In the genomic region with DNA sequence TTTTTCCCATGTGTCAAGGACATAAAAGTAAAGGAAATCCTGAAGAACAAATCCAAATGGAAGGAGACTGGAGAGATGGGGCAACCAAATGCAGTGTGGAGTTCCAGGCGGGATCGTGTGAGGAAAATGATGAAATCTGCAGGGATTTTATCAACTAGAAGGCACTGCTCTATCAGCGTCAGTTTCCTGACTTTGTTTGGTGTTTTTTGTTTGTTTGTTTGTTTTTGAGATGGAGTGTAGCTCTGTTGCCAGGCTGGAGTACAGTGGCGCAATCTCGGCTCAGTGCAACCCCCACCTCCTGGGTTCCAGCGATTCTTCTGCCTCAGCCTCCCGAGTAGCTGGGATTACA, we compare ENCODE assay signal across 22 cellular contexts. TPM values are rescaled to one million over a fixed set of nuclear protein-coding genes. Genes with fewer than 3 reads are reported as not detected.
A peak's percentile ranks its signal among the peaks of the same experiment; 100 is the strongest.
DNase-seq lines count a peak whose midpoint lies in the region; ATAC-seq and TF ChIP-seq lines count a peak whose summit lies in the region.
"Had no signal": no experiment of that assay in that cellular context is flagged by ENCODE, and none has a peak within 500 bp of the region (broad histone marks: within the 10 kb centered on the region; RNA-seq: fewer than 3 reads in every experiment).

No MANE protein-coding gene starts in this region.

- H3K36me3 ChIP-seq in mesodermal cell (ENCODE audit: control insufficient read depth, insufficient read depth, low read length): no peaks in the 10 kb centered on the region
- H3K36me3 ChIP-seq: BE2C had no signal

- no peak for ATAC-seq in WTC11
- no peak for ATAC-seq in sciatic nerve
- no peak for ATAC-seq in GM21529 (IDR thresholded peaks at IDR 0.05; ENCODE audit: unreplicated experiment)
- ATAC-seq: GM12878 had no signal

- POLR2A ChIA-PET in WTC11 (lab: Charles Lee): no interaction called here

- no peak overlapping the region for H3K4me3 ChIP-seq in mesodermal cell (ENCODE audit: extremely low read depth, insufficient read depth, low read length, poor library complexity, severe bottlenecking)
- H3K4me3 ChIP-seq: BLaER1 treated with 17β-estradiol and CSF1 and Interleukin-3, amounts not matched to agents 10 nM and 100 nM; GM12878 had no signal

- in situ Hi-C loops in GM13976 (cut with MboI; ENCODE audit: low sequenced_read_pairs, unreplicated experiment): no loop called here

- 88 to 94% methylated on average over 3 to 5 of the region's 7 CpGs for WGBS in mesodermal cell (ENCODE audit: insufficient coverage in 2 of 2), 2 experiments

- intact Hi-C loops in sciatic nerve (cut with DNase I): no loop called here

- TF ChIP-seq CTCF in GM13976 (IDR thresholded peaks at IDR 0.05; ENCODE audit: borderline replicate concordance, control extremely low read depth, extremely low read depth, insufficient read depth, missing control alignments) (no peak), WTC11 (IDR thresholded peaks at IDR 0.05) (no peak)

- no peaks in the 10 kb centered on the region for H3K36me3 Mint-ChIP-seq in WTC11
- H3K36me3 Mint-ChIP-seq: CD14-positive monocyte had no signal

- no peaks in the 10 kb centered on the region for H3K9me3 Mint-ChIP-seq in WTC11
- H3K9me3 Mint-ChIP-seq: CD8-positive, alpha-beta memory T cell had no signal

- CTCF ChIA-PET in WTC11 (lab: Charles Lee): interaction anchor here (0.6 to 1.1 kb wide), 2 partner anchors 18 to 23 kb away, joined by 3 read pairs; no protein-coding TSS in a partner anchor

- H3K4me1 ChIP-seq in mesodermal cell (ENCODE audit: control insufficient read depth, insufficient read depth, low read length, poor library complexity, severe bottlenecking): no peaks in the 10 kb centered on the region
- H3K4me1 ChIP-seq: BE2C had no signal

- peaks cover 9% of the 10 kb centered on the region; the same call in 1 of the 2 replicates for H3K27me3 Mint-ChIP-seq in WTC11 (ENCODE audit: low read depth)

- H3K27ac ChIP-seq in mesodermal cell (ENCODE audit: low read depth, low read length, severe bottlenecking): peak overlapping the region; percentile 72
- H3K27ac ChIP-seq: BLaER1 treated with 17β-estradiol and CSF1 and Interleukin-3, amounts not matched to agents 10 nM and 100 nM had no signal

- no peaks in the 10 kb centered on the region for H3K9me3 ChIP-seq in mesodermal cell (ENCODE audit: control insufficient read depth, low read length)
- H3K9me3 ChIP-seq: BE2C had no signal

- 0 out of 2 replicates have a peak overlapping the region, but pooled peaks have one; percentile 19 for H3K27ac Mint-ChIP-seq in WTC11
- H3K27ac Mint-ChIP-seq: CD14-positive monocyte; CD4-positive, alpha-beta T cell; CD8-positive, alpha-beta memory T cell had no signal

- H3K4me3 Mint-ChIP-seq in WTC11: no peak overlapping the region
- H3K4me3 Mint-ChIP-seq: CD4-positive, alpha-beta T cell; CD8-positive, alpha-beta memory T cell had no signal

- peak; percentile 5 for DNase-seq in GM13976 (ENCODE audit: low spot score)
- no peak for DNase-seq in WTC11 (ENCODE audit: low spot score)
- peak; percentile 1 for DNase-seq in sciatic nerve (ENCODE audit: low spot score)
- no peak for DNase-seq in RPMI8226
- no peak for DNase-seq in NCI-H2196 treated with DMSO at 0.1 percent for 48 hours (lab: John Stamatoyannopoulos, UW; ENCODE audit: unreplicated experiment)
- no peak for DNase-seq in NCI-H1048 (lab: John Stamatoyannopoulos, UW)
- DNase-seq: AML-193; BE2C; CD4-positive, alpha-beta T cell; CD8-positive, alpha-beta memory T cell; DMS 273 treated with DMSO at 0.1 percent for 48 hours; DMS79; EL; GDM1; GOT3; HCEC 1CT had no signal

- no peaks in the 10 kb centered on the region for H3K4me1 Mint-ChIP-seq in WTC11
- H3K4me1 Mint-ChIP-seq: CD14-positive monocyte had no signal

TF ChIP-seq in WTC11, 78 proteins besides CTCF, POLR2A, EP300 and RAD21:
- TF ChIP-seq, protein P1, sequence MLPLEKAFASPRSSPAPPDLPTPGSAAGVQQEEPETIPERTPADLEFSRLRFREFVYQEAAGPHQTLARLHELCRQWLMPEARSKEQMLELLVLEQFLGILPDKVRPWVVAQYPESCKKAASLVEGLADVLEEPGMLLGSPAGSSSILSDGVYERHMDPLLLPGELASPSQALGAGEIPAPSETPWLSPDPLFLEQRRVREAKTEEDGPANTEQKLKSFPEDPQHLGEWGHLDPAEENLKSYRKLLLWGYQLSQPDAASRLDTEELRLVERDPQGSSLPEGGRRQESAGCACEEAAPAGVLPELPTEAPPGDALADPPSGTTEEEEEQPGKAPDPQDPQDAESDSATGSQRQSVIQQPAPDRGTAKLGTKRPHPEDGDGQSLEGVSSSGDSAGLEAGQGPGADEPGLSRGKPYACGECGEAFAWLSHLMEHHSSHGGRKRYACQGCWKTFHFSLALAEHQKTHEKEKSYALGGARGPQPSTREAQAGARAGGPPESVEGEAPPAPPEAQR (CRISPR knock-in tag; IDR thresholded peaks at IDR 0.05): no peak
- TF ChIP-seq MXD4 (CRISPR knock-in tag; IDR thresholded peaks at IDR 0.05; ENCODE audit: borderline replicate concordance): no peak
- no peak for TF ChIP-seq FOXP4 (CRISPR knock-in tag; IDR thresholded peaks at IDR 0.05)
- TF ChIP-seq, protein P2, sequence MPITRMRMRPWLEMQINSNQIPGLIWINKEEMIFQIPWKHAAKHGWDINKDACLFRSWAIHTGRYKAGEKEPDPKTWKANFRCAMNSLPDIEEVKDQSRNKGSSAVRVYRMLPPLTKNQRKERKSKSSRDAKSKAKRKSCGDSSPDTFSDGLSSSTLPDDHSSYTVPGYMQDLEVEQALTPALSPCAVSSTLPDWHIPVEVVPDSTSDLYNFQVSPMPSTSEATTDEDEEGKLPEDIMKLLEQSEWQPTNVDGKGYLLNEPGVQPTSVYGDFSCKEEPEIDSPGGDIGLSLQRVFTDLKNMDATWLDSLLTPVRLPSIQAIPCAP (CRISPR knock-in tag; IDR thresholded peaks at IDR 0.05): no peak
- no peak for TF ChIP-seq ZNF317 (CRISPR knock-in tag; IDR thresholded peaks at IDR 0.05; ENCODE audit: borderline replicate concordance, low read depth)
- no peak for TF ChIP-seq OVOL2 (CRISPR knock-in tag; IDR thresholded peaks at IDR 0.05; ENCODE audit: borderline replicate concordance)
- TF ChIP-seq ATF6 (CRISPR knock-in tag; IDR thresholded peaks at IDR 0.05): no peak
- no peak for TF ChIP-seq IRF2 (CRISPR knock-in tag; IDR thresholded peaks at IDR 0.05; ENCODE audit: borderline replicate concordance, low read depth)
- no peak for TF ChIP-seq HMGA2 (CRISPR knock-in tag; IDR thresholded peaks at IDR 0.05)
TF ChIP-seq in WTC11: peak in this region for 0.

RNA-seq across cellular contexts. Expression of gene GPR132, which starts 43.3 kb away (rescaled TPM):
- total RNA-seq in WTC11 (2021) (0.09 to 0.13 TPM in 2 of 3 replicates, not detected in the other), sciatic nerve (3.2 TPM)
- 0.59 TPM for polyA plus RNA-seq in mesodermal cell (2013, experiment 1 of 2)
- 0.86 TPM for polyA plus RNA-seq in mesodermal cell (2013, experiment 2 of 2)
- total RNA-seq: A172 had no signal

Comparison
In these comparisons a context has a peak if more than half of its experiments do, and no peak if none do; other contexts are left out.
1. DNase-seq: peak in GM13976 (single experiment) and sciatic nerve (single experiment); none in WTC11 (single experiment), RPMI8226 (single experiment), NCI-H2196 treated with DMSO at 0.1 percent for 48 hours (single experiment) and NCI-H1048 (single experiment).